In genomic region chr11:70202898-70203748, GRCh38 we compare ENCODE assay signal across 8 cellular contexts. TPM values are rescaled to one million over a fixed set of nuclear protein-coding genes. Genes with fewer than 3 reads are reported as not detected.
A peak's percentile ranks its signal among the peaks of the same experiment; 100 is the strongest.
DNase-seq lines count a peak whose midpoint lies in the region; ATAC-seq and TF ChIP-seq lines count a peak whose summit lies in the region.

FADD (plus strand) TSS chr11:70203296; CDS start chr11:70203460, 164 bp downstream.

- no peaks in the 10 kb centered on the region for H3K27me3 ChIP-seq in CD8-positive, alpha-beta memory T cell (ENCODE audit: insufficient read depth, low read length, poor library complexity, severe bottlenecking)
- no peaks in the 10 kb centered on the region for H3K27me3 ChIP-seq in NT2/D1 (ENCODE audit: insufficient read depth, insufficient read length)

- H3K27ac Mint-ChIP-seq in CD8-positive, alpha-beta memory T cell = peak within 1 kb of the TSS; percentile 95 to 99 (median 97)
- peak within 1 kb of the TSS; percentile 87 for H3K27ac Mint-ChIP-seq in endothelial cell (ENCODE audit: unreplicated experiment)

- peaks cover 40% of the 10 kb centered on the region for H3K4me1 ChIP-seq in CD8-positive, alpha-beta memory T cell (ENCODE audit: insufficient read depth, low read length)
- peaks cover 16% of the 10 kb centered on the region for H3K4me1 ChIP-seq in NT2/D1 (ENCODE audit: insufficient read depth, insufficient read length)

- no peaks in the 10 kb centered on the region for H3K9me3 Mint-ChIP-seq in CD8-positive, alpha-beta memory T cell
- H3K9me3 Mint-ChIP-seq in endothelial cell (ENCODE audit: unreplicated experiment) = no peaks in the 10 kb centered on the region

- peak; percentile 87 to 94 (median 87) for DNase-seq in CD8-positive, alpha-beta memory T cell
- DNase-seq in HT-29 (ENCODE audit: low spot score) = peak; percentile 98
- DNase-seq in NT2/D1 (ENCODE audit: low read depth, low spot score) = peak; percentile 91
- peak; percentile 85 for DNase-seq in activated CD8-positive, alpha-beta memory T cell treated with anti-CD3 and anti-CD28 coated beads, Interleukin-2, amount 50 U/mL, for 24 hours (ENCODE audit: extremely low read depth)
- peak; percentile 91 for DNase-seq in endothelial cell (ENCODE audit: low spot score)
- DNase-seq in midbrain (lab: John Stamatoyannopoulos, UW) = peak; percentile 92
- peak; percentile 85 to 86 for DNase-seq in stimulated activated CD8-positive, alpha-beta memory T cell treated with anti-CD3 and anti-CD28 coated beads, Interleukin-15, amount 100 ng/mL, for 48 hours (ENCODE audit: low read depth in 2 of 2)

- H3K9ac ChIP-seq in NT2/D1 (ENCODE audit: insufficient read length, low read depth) = peak within 1 kb of the TSS; percentile 99

- peaks cover 0 to 5% of the 10 kb centered on the region in 2 donors for H3K27me3 Mint-ChIP-seq in CD8-positive, alpha-beta memory T cell
- peaks cover 13% of the 10 kb centered on the region for H3K27me3 Mint-ChIP-seq in endothelial cell (ENCODE audit: unreplicated experiment)

- H3K36me3 Mint-ChIP-seq in CD8-positive, alpha-beta memory T cell = peaks cover 0 to 48% (median 5%) of the 10 kb centered on the region in 3 donors
- peaks cover 5% of the 10 kb centered on the region for H3K36me3 Mint-ChIP-seq in endothelial cell (ENCODE audit: low read depth, unreplicated experiment)

- no peaks in the 10 kb centered on the region for H3K9me3 ChIP-seq in CD8-positive, alpha-beta memory T cell (ENCODE audit: low read length)
- H3K9me3 ChIP-seq in NT2/D1 (ENCODE audit: insufficient read depth, low read length) = no peaks in the 10 kb centered on the region; the same call in 1 of the 2 replicates

- POLR2A ChIA-PET in CD8-positive, alpha-beta memory T cell (lab: Charles Lee) = interaction anchor here (0.7 to 1.3 kb wide), 3 partner anchors 68 to 528 kb away, joined by 3 read pairs; partner anchors contain the start of genes LTO1 and PPFIA1

- CTCF ChIA-PET in CD8-positive, alpha-beta memory T cell (lab: Charles Lee) = interaction anchor here (0.7 kb wide), 1 partner anchor 10 kb away, joined by 3 read pairs; no protein-coding TSS in a partner anchor

- peak; percentile 73 for ATAC-seq in GM19463 (IDR thresholded peaks at IDR 0.05; ENCODE audit: unreplicated experiment)

- H3K4me1 Mint-ChIP-seq in CD8-positive, alpha-beta memory T cell = peaks cover 35 to 50% (median 45%) of the 10 kb centered on the region in 3 donors
- peaks cover 21% of the 10 kb centered on the region for H3K4me1 Mint-ChIP-seq in endothelial cell (ENCODE audit: unreplicated experiment)

- H3K27ac ChIP-seq in CD8-positive, alpha-beta memory T cell (ENCODE audit: low read depth, low read length) = peak within 1 kb of the TSS; percentile 94

- H3K4me3 Mint-ChIP-seq in CD8-positive, alpha-beta memory T cell = peak within 1 kb of the TSS; percentile 91 to 99 (median 97)
- H3K4me3 Mint-ChIP-seq in endothelial cell (ENCODE audit: unreplicated experiment) = peak within 1 kb of the TSS; percentile 98

- H3K36me3 ChIP-seq in CD8-positive, alpha-beta memory T cell (ENCODE audit: insufficient read depth, low read length) = peaks cover 27% of the 10 kb centered on the region
- H3K36me3 ChIP-seq in NT2/D1 (ENCODE audit: insufficient read depth, insufficient read length, low read length) = peaks cover 44% of the 10 kb centered on the region

- TF ChIP-seq CTCF in endothelial cell (IDR thresholded peaks at IDR 0.05; ENCODE audit: unreplicated experiment) = no peak

- H3K4me3 ChIP-seq in CD8-positive, alpha-beta memory T cell (ENCODE audit: low read length) = peak within 1 kb of the TSS; percentile 99
- peak within 1 kb of the TSS; percentile 96 for H3K4me3 ChIP-seq in NT2/D1 (ENCODE audit: insufficient read length, low read depth)

RNA-seq across cellular contexts. Expression of gene FADD, which starts in this region (rescaled TPM):
- 10 to 100 TPM; 38.5 to 39.4 TPM for total RNA-seq in CD8-positive, alpha-beta memory T cell
- 22.9 TPM for polyA plus RNA-seq in CD8-positive, alpha-beta memory T cell
- 105 and 106 TPM in 2 replicates for total RNA-seq in HT-29 (2014; rRNA removed; shearing (Covaris generic))
- 30.3 TPM for total RNA-seq in endothelial cell (ENCODE audit: unreplicated experiment)

Comparison
In these comparisons a context has a peak if more than half of its experiments do, and no peak if none do; other contexts are left out.
1. Peak in every context shown above with its lines: DNase-seq, ATAC-seq, H3K4me3 ChIP-seq and H3K27ac ChIP-seq.